Comparison of ENCODE assay signal across 19 cellular contexts in the genomic region with DNA sequence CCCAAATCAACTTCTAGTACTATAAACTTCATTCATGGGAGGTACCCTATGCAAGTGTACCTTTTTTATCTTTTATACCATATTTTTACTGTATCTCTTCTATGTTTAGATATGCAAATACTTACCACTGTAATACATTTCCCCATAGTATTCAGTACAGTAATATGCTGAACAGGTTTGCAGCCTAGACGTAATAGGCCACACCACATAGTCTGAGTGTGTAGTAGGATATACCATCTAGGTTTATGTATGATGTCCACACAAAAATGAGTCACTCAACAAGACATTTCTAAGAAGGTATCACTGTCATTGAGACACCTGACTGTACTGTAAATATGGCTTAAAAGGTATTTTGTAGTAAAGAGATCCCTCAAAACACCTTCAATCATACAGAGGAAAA.
"Had no signal": no experiment of that assay in that cellular context is flagged by ENCODE, and none has a peak within 500 bp of the region (broad histone marks: within the 10 kb centered on the region; RNA-seq: fewer than 3 reads in every experiment).

No MANE protein-coding gene starts in this region.

- H3K4me1 ChIP-seq: SJSA1 had no signal

- H3K27me3 ChIP-seq: SJSA1 had no signal

- H3K4me3 ChIP-seq: SJSA1, SK-N-MC had no signal

- H3K9me3 ChIP-seq: SJSA1 had no signal

- DNase-seq: Karpas-422, KBM-7, MM.1S, NCI-H1092 treated with DMSO at 0.1 percent for 48 hours, NCI-H1417, NCI-H1436 treated with DMSO at 0.1 percent for 48 hours, NCI-H1694, NCI-H1930, NCI-H2081, NCI-H2107, NCI-H2227 treated with DMSO at 0.1 percent for 48 hours, NCI-H524, NCI-H69, NCI-H774, Right ventricle myocardium superior, RPMI8226, SIG-M5 had no signal

- H3K36me3 ChIP-seq: SJSA1 had no signal

- H3K27ac ChIP-seq: SJSA1 had no signal
